Comparison of ENCODE assay signal across 25 cellular contexts in genomic region chr20:63661108-63661507, GRCh38. TPM values are rescaled to one million over a fixed set of nuclear protein-coding genes. Genes with fewer than 3 reads are reported as not detected.
"Had no signal": no experiment of that assay in that cellular context is flagged by ENCODE, and none has a peak within 500 bp of the region (broad histone marks: within the 10 kb centered on the region; RNA-seq: fewer than 3 reads in every experiment).

No MANE protein-coding gene starts in this region.

- H3K4me3 Mint-ChIP-seq: dendritic cell treated with granulocyte-macrophage colony-stimulating factor and Interleukin-4, amounts not matched to agents 40 ng/mL and 50 ng/mL, for 4 days; effector memory CD8-positive, alpha-beta T cell; endodermal cell; mesothelial cell of epicardium had no signal

- H3K9me3 Mint-ChIP-seq: dendritic cell treated with granulocyte-macrophage colony-stimulating factor and Interleukin-4, amounts not matched to agents 40 ng/mL and 50 ng/mL, for 4 days; effector memory CD8-positive, alpha-beta T cell; endodermal cell; mesothelial cell of epicardium had no signal

- H3K27ac ChIP-seq: colonic mucosa, epithelial cell of prostate, foreskin keratinocyte, gastroesophageal sphincter, heart left ventricle, hepatocyte, left lung, lower lobe of right lung had no signal

- H3K4me2 ChIP-seq: hepatocyte had no signal

- H3K36me3 ChIP-seq: colonic mucosa had no signal

- H2AFZ ChIP-seq: hepatocyte had no signal

- DNase-seq: colonic mucosa; cortex of kidney; effector CD8-positive, alpha-beta T cell; effector memory CD8-positive, alpha-beta T cell; endodermal cell; erythroblast; foreskin keratinocyte; heart left ventricle; hypothalamus; left cardiac atrium; left ventricle myocardium superior; lower lobe of right lung; mesenchymal stem cell; mucosa of descending colon had no signal

- ATAC-seq: effector memory CD8-positive, alpha-beta T cell; esophagus mucosa; foreskin keratinocyte; gastroesophageal sphincter; heart left ventricle; left cardiac atrium; left lung; left ventricle myocardium superior; lower lobe of right lung; mucosa of descending colon had no signal

- H3K27me3 Mint-ChIP-seq: dendritic cell treated with granulocyte-macrophage colony-stimulating factor and Interleukin-4, amounts not matched to agents 40 ng/mL and 50 ng/mL, for 4 days; effector memory CD8-positive, alpha-beta T cell had no signal

- H3K4me3 ChIP-seq: colonic mucosa, gastroesophageal sphincter, heart left ventricle, hepatocyte, left lung, lower lobe of right lung, mucosa of descending colon had no signal

- H3K27ac Mint-ChIP-seq: dendritic cell treated with granulocyte-macrophage colony-stimulating factor and Interleukin-4, amounts not matched to agents 40 ng/mL and 50 ng/mL, for 4 days; effector memory CD8-positive, alpha-beta T cell; endodermal cell; mesothelial cell of epicardium had no signal

- FAIRE-seq: endometrium, frontal cortex, islet of Langerhans, keratinocyte had no signal

- H3K4me1 ChIP-seq: foreskin keratinocyte had no signal

- H3K9me3 ChIP-seq: colonic mucosa, gastroesophageal sphincter, heart left ventricle, left lung, lower lobe of right lung, mucosa of descending colon had no signal

- H3K27me3 ChIP-seq: colonic mucosa, foreskin keratinocyte, gastroesophageal sphincter, heart left ventricle, hepatocyte, left lung had no signal

RNA-seq across cellular contexts. Expression of gene TNFRSF6B, which starts 35.3 kb away (rescaled TPM):
- total RNA-seq: endodermal cell, frontal cortex, mesothelial cell of epicardium had no signal
